19 cellular contexts compared by ENCODE assay signal in the genomic region with DNA sequence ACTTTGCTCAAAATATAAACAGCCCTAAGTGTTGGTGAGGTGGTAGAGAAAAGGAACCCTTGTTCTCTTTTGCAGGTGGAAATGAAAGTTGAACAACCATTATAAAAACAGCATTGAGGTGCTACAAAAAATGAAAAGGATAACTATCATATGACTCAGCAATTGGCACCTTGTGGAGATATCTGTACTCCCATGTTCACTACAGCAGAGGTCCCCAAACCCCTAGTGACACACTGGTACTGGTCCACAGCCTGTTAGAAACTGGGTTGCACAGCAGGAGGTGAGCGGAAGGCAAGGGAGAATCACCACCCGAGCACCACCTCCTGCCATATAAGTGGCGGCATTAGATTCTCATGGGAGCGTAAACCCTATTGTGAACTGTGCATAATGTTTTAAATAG.
"Had no signal": no experiment of that assay in that cellular context is flagged by ENCODE, and none has a peak within 500 bp of the region (broad histone marks: within the 10 kb centered on the region; RNA-seq: fewer than 3 reads in every experiment).

No MANE protein-coding gene starts in this region.

- H3K27ac Mint-ChIP-seq: activated CD4-positive, alpha-beta memory T cell treated with anti-CD3 and anti-CD28 coated beads, Interleukin-2, amount 10 ng/mL, durations not matched to agents 7 days and 5 days; activated CD4-positive, alpha-beta T cell treated with anti-CD3 and anti-CD28 coated beads for 36 hours; activated CD8-positive, alpha-beta memory T cell treated with anti-CD3 and anti-CD28 coated beads, Interleukin-2, amount 10 ng/mL, durations not matched to agents 7 days and 5 days; activated naive CD8-positive, alpha-beta T cell treated with anti-CD3 and anti-CD28 coated beads for 36 hours; naive thymus-derived CD4-positive, alpha-beta T cell; neural progenitor cell; T-helper 2 cell treated with Interferon-gamma antibody and Interleukin-4, amounts not matched to agents 5 μg/mL and 100 μg/mL, for 36 hours had no signal

- H3K4me1 ChIP-seq: neural progenitor cell had no signal

- H3K36me3 ChIP-seq: heart left ventricle, neural progenitor cell, stomach had no signal

- H3K4me3 ChIP-seq: dorsolateral prefrontal cortex, heart left ventricle, neural progenitor cell, psoas muscle, skin epidermis, stomach had no signal

- ATAC-seq: activated CD4-positive, alpha-beta T cell treated with anti-CD3 and anti-CD28 coated beads for 36 hours; activated CD8-positive, alpha-beta memory T cell treated with anti-CD3 and anti-CD28 coated beads, Interleukin-2, amount 10 ng/mL, durations not matched to agents 7 days and 5 days; left ventricle myocardium superior; naive thymus-derived CD4-positive, alpha-beta T cell; psoas muscle; right cardiac atrium had no signal

- H3K9ac ChIP-seq: neural progenitor cell had no signal

- H3K4me1 Mint-ChIP-seq: activated CD4-positive, alpha-beta memory T cell treated with anti-CD3 and anti-CD28 coated beads, Interleukin-2, amount 10 ng/mL, durations not matched to agents 7 days and 5 days; activated CD8-positive, alpha-beta memory T cell treated with anti-CD3 and anti-CD28 coated beads, Interleukin-2, amount 10 ng/mL, durations not matched to agents 7 days and 5 days; neural progenitor cell had no signal

- H3K27me3 Mint-ChIP-seq: activated CD4-positive, alpha-beta memory T cell treated with anti-CD3 and anti-CD28 coated beads, Interleukin-2, amount 10 ng/mL, durations not matched to agents 7 days and 5 days; activated CD4-positive, alpha-beta T cell treated with anti-CD3 and anti-CD28 coated beads for 36 hours; activated CD8-positive, alpha-beta memory T cell treated with anti-CD3 and anti-CD28 coated beads, Interleukin-2, amount 10 ng/mL, durations not matched to agents 7 days and 5 days; activated naive CD8-positive, alpha-beta T cell treated with anti-CD3 and anti-CD28 coated beads for 36 hours had no signal

- H3K27me3 ChIP-seq: dorsolateral prefrontal cortex, heart left ventricle, neural progenitor cell, stomach had no signal

- H3K4me2 ChIP-seq: neural progenitor cell had no signal

- H3K27ac ChIP-seq: dorsolateral prefrontal cortex, heart left ventricle, neural progenitor cell, psoas muscle, skin epidermis, stomach had no signal

- H3K9me3 Mint-ChIP-seq: activated CD4-positive, alpha-beta memory T cell treated with anti-CD3 and anti-CD28 coated beads, Interleukin-2, amount 10 ng/mL, durations not matched to agents 7 days and 5 days; activated naive CD8-positive, alpha-beta T cell treated with anti-CD3 and anti-CD28 coated beads for 36 hours; neural progenitor cell; T-helper 2 cell treated with Interferon-gamma antibody and Interleukin-4, amounts not matched to agents 5 μg/mL and 100 μg/mL, for 36 hours had no signal

- DNase-seq: activated CD4-positive, alpha-beta memory T cell treated with anti-CD3 and anti-CD28 coated beads, Interleukin-2, amount 10 ng/mL, durations not matched to agents 7 days and 5 days; activated CD4-positive, alpha-beta T cell treated with anti-CD3 and anti-CD28 coated beads for 36 hours; activated CD8-positive, alpha-beta memory T cell treated with anti-CD3 and anti-CD28 coated beads, Interleukin-2, amount 10 ng/mL, durations not matched to agents 7 days and 5 days; activated naive CD8-positive, alpha-beta T cell treated with anti-CD3 and anti-CD28 coated beads for 36 hours; amniotic stem cell; caudate nucleus; dorsolateral prefrontal cortex; heart left ventricle; left ventricle myocardium superior; mesenchymal stem cell; naive thymus-derived CD4-positive, alpha-beta T cell; psoas muscle; right cardiac atrium; stimulated activated CD4-positive, alpha-beta T cell treated with anti-CD3 and anti-CD28 coated beads, Interleukin-4, amount 100 ng/mL, for 1 hour; stomach; trophoblast cell had no signal

- H2AFZ ChIP-seq: neural progenitor cell had no signal

- H3K36me3 Mint-ChIP-seq: activated CD8-positive, alpha-beta memory T cell treated with anti-CD3 and anti-CD28 coated beads, Interleukin-2, amount 10 ng/mL, durations not matched to agents 7 days and 5 days; naive thymus-derived CD4-positive, alpha-beta T cell; neural progenitor cell had no signal

- H3K4me3 Mint-ChIP-seq: activated CD4-positive, alpha-beta memory T cell treated with anti-CD3 and anti-CD28 coated beads, Interleukin-2, amount 10 ng/mL, durations not matched to agents 7 days and 5 days; activated CD4-positive, alpha-beta T cell treated with anti-CD3 and anti-CD28 coated beads for 36 hours; activated CD8-positive, alpha-beta memory T cell treated with anti-CD3 and anti-CD28 coated beads, Interleukin-2, amount 10 ng/mL, durations not matched to agents 7 days and 5 days; activated naive CD8-positive, alpha-beta T cell treated with anti-CD3 and anti-CD28 coated beads for 36 hours; naive thymus-derived CD4-positive, alpha-beta T cell; neural progenitor cell; T-helper 2 cell treated with Interferon-gamma antibody and Interleukin-4, amounts not matched to agents 5 μg/mL and 100 μg/mL, for 36 hours had no signal

- H3K9me3 ChIP-seq: heart left ventricle, psoas muscle, stomach had no signal
